In the genomic region with DNA sequence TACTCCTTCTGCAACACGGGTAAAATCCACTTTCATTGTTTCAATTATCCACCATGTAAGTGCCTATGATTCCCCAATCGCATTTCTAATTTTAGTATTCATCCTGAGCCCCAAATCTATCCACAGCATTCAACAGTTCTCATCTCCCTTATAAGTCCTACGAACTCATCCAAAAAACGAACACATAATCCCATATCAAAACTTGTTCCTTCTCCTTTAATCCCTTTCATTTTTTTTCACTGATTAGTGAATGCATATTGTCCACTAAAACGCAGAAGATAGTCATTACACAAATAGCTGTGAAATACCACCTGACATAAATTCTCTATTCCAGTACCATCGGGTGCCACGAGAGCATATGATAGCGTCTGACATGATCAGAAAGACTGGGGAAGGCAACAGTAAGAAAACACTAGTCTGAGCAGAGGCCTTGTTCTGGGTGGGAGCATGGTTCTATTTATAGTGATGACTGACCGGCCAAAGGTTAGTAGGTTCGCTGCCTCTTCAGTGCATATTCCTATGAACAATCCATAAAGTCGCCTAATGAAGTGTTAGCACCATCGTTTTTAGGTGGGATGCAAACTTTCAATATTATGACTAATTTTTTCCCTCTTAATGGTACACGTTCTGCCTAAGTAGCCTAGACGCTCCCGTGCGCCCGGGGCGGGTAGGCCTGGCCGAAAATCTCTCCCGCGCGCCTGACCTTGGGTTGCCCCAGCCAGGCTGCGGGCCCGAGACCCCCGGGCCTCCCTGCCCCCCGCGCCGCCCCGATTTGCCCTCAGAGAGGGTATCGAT, we compare ENCODE assay signal across 8 cellular contexts. TPM values are rescaled to one million over a fixed set of nuclear protein-coding genes. Genes with fewer than 3 reads are reported as not detected.
DNase-seq lines count a peak whose midpoint lies in the region; ATAC-seq and TF ChIP-seq lines count a peak whose summit lies in the region.

No MANE protein-coding gene starts in this region.

- H3K36me3 ChIP-seq in BLaER1 (peaks cover 40% of the 10 kb centered on the region), SK-N-SH (replicated peaks in 1 of 2; ENCODE audit: control insufficient read depth in 1 of 2, insufficient read depth in 2 of 2, low read length in 1 of 2) (peaks cover 11 to 18% of the 10 kb centered on the region in 2 experiments)

- TF ChIP-seq CTCF in SK-N-SH (IDR thresholded peaks at IDR 0.05) = no peak

- no peak for TF ChIP-seq EP300 in SK-N-SH (IDR thresholded peaks at IDR 0.05; ENCODE audit: borderline replicate concordance in 1 of 2, low read depth in 1 of 2, low read length in 1 of 2)

- DNase-seq in SK-N-SH (peak; percentile 24), cerebellum (ENCODE audit: low spot score) (peak; percentile 8), left kidney (ENCODE audit: low read depth, low spot score) (peak; percentile 30)
- DNase-seq in stimulated activated CD4-positive, alpha-beta T cell treated with anti-CD3 and anti-CD28 coated beads, TNF-alpha, amount 100 ng/mL, for 24 hours (ENCODE audit: low read depth in 3 of 3) = peak; percentile 9 to 32 (median 13)

- H3K4me1 ChIP-seq in BLaER1 (peaks cover 48% of the 10 kb centered on the region), SK-N-SH (ENCODE audit: control insufficient read depth in 1 of 2, insufficient read depth in 2 of 2, low read depth in 1 of 2, low read length in 1 of 2) (peaks cover 13 to 24% of the 10 kb centered on the region in 2 experiments; a peak in 3 of 4 replicates)

- no peak for TF ChIP-seq RAD21 in SK-N-SH (IDR thresholded peaks at IDR 0.05; ENCODE audit: low read length)

- H3K27ac ChIP-seq in BLaER1 (peak overlapping the region; percentile 99), SK-N-SH (ENCODE audit: low read depth in 2 of 2, low read length in 1 of 2) (peak overlapping the region; percentile 97 to 99)

- H3K79me2 ChIP-seq in SK-N-SH (ENCODE audit: insufficient read depth) = peaks cover 85% of the 10 kb centered on the region

- CTCF ChIA-PET in SK-N-SH (lab: Yijun Ruan, JAX) = interaction anchor here (1.0 to 2.9 kb wide), 3 partner anchors 9 to 126 kb away, joined by 3 to 16 read pairs (median 3); no protein-coding TSS in a partner anchor

- peaks cover 17% of the 10 kb centered on the region for H3F3A ChIP-seq in SK-N-SH (replicated peaks; ENCODE audit: insufficient read depth)

- H3K4me2 ChIP-seq in BLaER1 = peak overlapping the region; percentile 87
- peak overlapping the region; percentile 80 for H3K4me2 ChIP-seq in SK-N-SH

- H3K9me2 ChIP-seq in SK-N-SH = no peaks in the 10 kb centered on the region

- whole genome bisulfite sequencing in SK-N-SH (ENCODE audit: low lambda C conversion rate) = under 1% methylated on average over 20 of the region's 30 CpGs

- H3K9me3 ChIP-seq in BLaER1 = no peaks in the 10 kb centered on the region
- H3K9me3 ChIP-seq in SK-N-SH = no peaks in the 10 kb centered on the region

- H3K4me3 ChIP-seq in BLaER1 = peak overlapping the region; percentile 93
- peak overlapping the region; percentile 83 to 94 for H3K4me3 ChIP-seq in SK-N-SH (ENCODE audit: low read depth in 2 of 2, low read length in 1 of 2)

- H4K20me1 ChIP-seq in BLaER1 = peaks cover 70% of the 10 kb centered on the region
- H4K20me1 ChIP-seq in SK-N-SH (ENCODE audit: insufficient read depth) = peaks cover 26% of the 10 kb centered on the region

- H3K9ac ChIP-seq in BLaER1 (peak overlapping the region; percentile 97), SK-N-SH (peak overlapping the region; percentile 90)

- POLR2A ChIA-PET in SK-N-SH (lab: Yijun Ruan, JAX) = interaction anchor here (0.6 to 2.0 kb wide), 4 partner anchors 16 to 1111 kb away, joined by 3 to 4 read pairs (median 4); a partner anchor contains a TSS

- peak; percentile 13 for ATAC-seq in GM18909 (IDR thresholded peaks at IDR 0.05; ENCODE audit: poor library complexity, unreplicated experiment)
- peak; percentile 12 for ATAC-seq in HG03432 (IDR thresholded peaks at IDR 0.05; ENCODE audit: unreplicated experiment)
- no peak for ATAC-seq in HG02623 (IDR thresholded peaks at IDR 0.05; ENCODE audit: unreplicated experiment)

- H2AFZ ChIP-seq in SK-N-SH (ENCODE audit: low read depth) = peak overlapping the region; percentile 14; the same call in 1 of the 2 replicates

- H3K27me3 ChIP-seq in BLaER1 = no peaks in the 10 kb centered on the region
- no peaks in the 10 kb centered on the region for H3K27me3 ChIP-seq in SK-N-SH (ENCODE audit: insufficient read depth)

TF ChIP-seq in SK-N-SH, 30 proteins besides CTCF, POLR2A, EP300 and RAD21:
- TF ChIP-seq JUND (IDR thresholded peaks at IDR 0.05) (no peak), POLR2AphosphoS5 (IDR thresholded peaks at IDR 0.05; ENCODE audit: low read depth, low read length) (0 out of 2 replicates have a peak, but pooled peaks have one; percentile 11), ELF1 (IDR thresholded peaks at IDR 0.05) (no peak)
- TF ChIP-seq, protein P1, sequence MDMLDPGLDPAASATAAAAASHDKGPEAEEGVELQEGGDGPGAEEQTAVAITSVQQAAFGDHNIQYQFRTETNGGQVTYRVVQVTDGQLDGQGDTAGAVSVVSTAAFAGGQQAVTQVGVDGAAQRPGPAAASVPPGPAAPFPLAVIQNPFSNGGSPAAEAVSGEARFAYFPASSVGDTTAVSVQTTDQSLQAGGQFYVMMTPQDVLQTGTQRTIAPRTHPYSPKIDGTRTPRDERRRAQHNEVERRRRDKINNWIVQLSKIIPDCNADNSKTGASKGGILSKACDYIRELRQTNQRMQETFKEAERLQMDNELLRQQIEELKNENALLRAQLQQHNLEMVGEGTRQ (IDR thresholded peaks at IDR 0.05; ENCODE audit: borderline replicate concordance, low read depth, low read length) = no peak
- TF ChIP-seq, protein P2, sequence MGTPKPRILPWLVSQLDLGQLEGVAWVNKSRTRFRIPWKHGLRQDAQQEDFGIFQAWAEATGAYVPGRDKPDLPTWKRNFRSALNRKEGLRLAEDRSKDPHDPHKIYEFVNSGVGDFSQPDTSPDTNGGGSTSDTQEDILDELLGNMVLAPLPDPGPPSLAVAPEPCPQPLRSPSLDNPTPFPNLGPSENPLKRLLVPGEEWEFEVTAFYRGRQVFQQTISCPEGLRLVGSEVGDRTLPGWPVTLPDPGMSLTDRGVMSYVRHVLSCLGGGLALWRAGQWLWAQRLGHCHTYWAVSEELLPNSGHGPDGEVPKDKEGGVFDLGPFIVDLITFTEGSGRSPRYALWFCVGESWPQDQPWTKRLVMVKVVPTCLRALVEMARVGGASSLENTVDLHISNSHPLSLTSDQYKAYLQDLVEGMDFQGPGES (IDR thresholded peaks at IDR 0.05; ENCODE audit: low read depth, low read length) = no peak

RNA-seq across cellular contexts. Expression of a gene that starts 0.6 kb away (rescaled TPM):
- polyA plus RNA-seq in SK-N-SH (2012; rRNA removed) = 277 and 307 TPM in 2 replicates
- polyA plus RNA-seq in SK-N-SH (2012; cell fraction: cytosol; rRNA removed) = 465 and 612 TPM in 2 replicates
- 43.6 and 56.1 TPM in 2 replicates for polyA plus RNA-seq in SK-N-SH (2012; cell fraction: nucleus; rRNA removed)
- total RNA-seq in cerebellum = 46.1 TPM

RNA-seq across cellular contexts. Expression of a gene that starts 0.7 kb away (rescaled TPM):
- 6.2 and 7.9 TPM in 2 replicates for polyA plus RNA-seq in SK-N-SH (2012; rRNA removed)
- 10.1 and 11.8 TPM in 2 replicates for polyA plus RNA-seq in SK-N-SH (2012; cell fraction: cytosol; rRNA removed)
- 5.6 and 10.4 TPM in 2 replicates for polyA plus RNA-seq in SK-N-SH (2012; cell fraction: nucleus; rRNA removed)
- total RNA-seq in cerebellum = 34.7 TPM
